ENCODE assay signal across 8 cellular contexts in the genomic region with DNA sequence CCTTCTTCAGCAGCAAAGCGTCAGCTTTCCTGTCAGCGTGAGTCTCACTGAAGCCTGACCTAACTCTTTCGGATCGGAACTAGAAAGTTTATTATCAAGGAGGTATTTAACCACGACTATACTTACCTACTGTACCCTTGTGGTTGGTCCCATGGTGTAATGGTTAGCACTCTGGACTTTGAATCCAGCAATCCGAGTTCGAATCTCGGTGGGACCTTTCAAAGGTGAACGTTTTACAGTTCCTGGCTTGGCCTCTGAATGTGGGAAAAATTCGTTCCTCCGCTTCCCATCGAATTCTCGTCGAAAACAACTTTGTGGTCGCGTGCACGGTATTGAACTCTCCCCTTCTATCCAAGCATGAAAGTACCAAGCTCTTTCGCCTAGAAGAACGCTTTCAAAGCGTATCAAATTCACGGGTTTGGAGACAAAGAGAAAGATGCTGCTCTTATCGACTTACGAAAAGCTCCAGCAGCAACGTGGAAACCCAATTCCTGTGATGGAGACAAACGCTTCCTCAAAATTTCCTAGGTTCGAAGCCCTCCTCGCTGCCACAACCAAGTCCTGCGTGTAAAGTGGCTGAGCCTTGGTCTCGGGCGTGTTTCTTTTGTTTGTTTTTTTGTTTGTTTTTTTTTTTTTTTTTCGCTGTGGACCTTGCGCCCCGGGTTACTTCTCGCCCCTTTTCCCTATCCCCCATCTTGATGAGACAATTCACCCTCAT.
DNase-seq lines count a peak whose midpoint lies in the region; ATAC-seq, FAIRE-seq and TF ChIP-seq lines count a peak whose summit lies in the region.

No MANE protein-coding gene starts in this region.

- FAIRE-seq in kidney (lab: Jason Lieb, UNC): no peak

- H3K4me3 Mint-ChIP-seq in activated naive CD4-positive, alpha-beta T cell treated with anti-CD3 and anti-CD28 coated beads, Interleukin-2, amount 50 U/mL, for 24 hours: peak overlapping the region; percentile 30

- peaks cover 0 to 4% of the 10 kb centered on the region in 2 donors for H3K4me1 ChIP-seq in kidney (ENCODE audit: control insufficient read depth in 1 of 2, insufficient read depth in 1 of 2, low read depth in 1 of 2, low read length in 2 of 2)

- H3K9ac ChIP-seq in kidney (ENCODE audit: low read length in 2 of 2): no peak overlapping the region

- no peak for ATAC-seq in GM18520 (IDR thresholded peaks at IDR 0.05; ENCODE audit: unreplicated experiment)

- intact Hi-C loops in kidney (cut with DNase I): no loop called here

- peaks cover 24% of the 10 kb centered on the region for H3K9me3 Mint-ChIP-seq in activated naive CD4-positive, alpha-beta T cell treated with anti-CD3 and anti-CD28 coated beads, Interleukin-2, amount 50 U/mL, for 24 hours

- H3K27ac ChIP-seq in kidney (ENCODE audit: low read depth in 2 of 2, low read length in 2 of 2): no peak overlapping the region

- peaks cover 69% of the 10 kb centered on the region for H3K27me3 Mint-ChIP-seq in activated naive CD4-positive, alpha-beta T cell treated with anti-CD3 and anti-CD28 coated beads, Interleukin-2, amount 50 U/mL, for 24 hours

- DNase-seq in GF-D8 (lab: John Stamatoyannopoulos, UW): peak; percentile 22
- peak; percentile 60 for DNase-seq in HEK293T (ENCODE audit: extremely low spot score)
- peak; percentile 62 to 80 for DNase-seq in NCI-H446 (lab: John Stamatoyannopoulos, UW)
- DNase-seq in iPS DF 19.7 (ENCODE audit: low read depth, low spot score): peak; percentile 99
- DNase-seq in stimulated activated CD4-positive, alpha-beta T cell treated with anti-CD3 and anti-CD28 coated beads, Interleukin-4, amount 100 ng/mL, for 1 hour: peak; percentile 34
- no peak for DNase-seq in kidney

- no peak for TF ChIP-seq CTCF in kidney (IDR thresholded peaks at IDR 0.05; ENCODE audit: borderline replicate concordance, extremely low read depth, insufficient read depth)

- peaks cover 0 to 3% of the 10 kb centered on the region in 2 donors for H3K9me3 ChIP-seq in kidney (ENCODE audit: control insufficient read depth in 1 of 2, low read length in 2 of 2)

- H3K36me3 Mint-ChIP-seq in activated naive CD4-positive, alpha-beta T cell treated with anti-CD3 and anti-CD28 coated beads, Interleukin-2, amount 50 U/mL, for 24 hours: peaks cover 5% of the 10 kb centered on the region

- POLR2A ChIA-PET in HEK293T (lab: Yijun Ruan, JAX): interaction anchor here (0.8 to 1.4 kb wide), 6 partner anchors 8 to 228 kb away, joined by 3 to 6 read pairs (median 4); no protein-coding TSS in a partner anchor

- H3K27ac Mint-ChIP-seq in activated naive CD4-positive, alpha-beta T cell treated with anti-CD3 and anti-CD28 coated beads, Interleukin-2, amount 50 U/mL, for 24 hours: peak overlapping the region; percentile 0

- CTCF ChIA-PET in HEK293T (lab: Yijun Ruan, JAX): interaction anchor here (0.8 kb wide), 1 partner anchor 68 kb away, joined by 3 read pairs; no protein-coding TSS in a partner anchor

- peaks cover 28% of the 10 kb centered on the region for H3K4me1 Mint-ChIP-seq in activated naive CD4-positive, alpha-beta T cell treated with anti-CD3 and anti-CD28 coated beads, Interleukin-2, amount 50 U/mL, for 24 hours

- no peak overlapping the region for H3K4me3 ChIP-seq in kidney (ENCODE audit: low read length in 2 of 2)

- H3K36me3 ChIP-seq in kidney (ENCODE audit: control insufficient read depth in 1 of 2, insufficient read depth in 2 of 2, low read length in 2 of 2): no peaks in the 10 kb centered on the region

TF ChIP-seq in HEK293T, 16 proteins besides CTCF, POLR2A, EP300 and RAD21:
- TF ChIP-seq L3MBTL2 (conservative IDR thresholded peaks at IDR 0.05) (peak; percentile 78), LEF1 (IDR thresholded peaks at IDR 0.05; ENCODE audit: borderline replicate concordance) (no peak), TARDBP (IDR thresholded peaks at IDR 0.05) (peak; percentile 53; the same call in 1 of the 2 replicates), NFRKB (IDR thresholded peaks at IDR 0.05) (no peak), ZNF384 (IDR thresholded peaks at IDR 0.05) (peak; percentile 50), PKNOX1 (IDR thresholded peaks at IDR 0.05) (peak; percentile 56), FOXA1 (IDR thresholded peaks at IDR 0.05) (no peak), FOXM1 (IDR thresholded peaks at IDR 0.05; ENCODE audit: borderline replicate concordance) (peak; percentile 37; the same call in 1 of the 2 replicates), SP1 (IDR thresholded peaks at IDR 0.05) (no peak), HDGF (IDR thresholded peaks at IDR 0.05; ENCODE audit: borderline replicate concordance) (no peak), SUZ12 (IDR thresholded peaks at IDR 0.05) (no peak), FOXK2 (IDR thresholded peaks at IDR 0.05) (no peak), ELF4 (IDR thresholded peaks at IDR 0.05) (peak; percentile 25; the same call in 1 of the 2 replicates), BHLHE40 (IDR thresholded peaks at IDR 0.05; ENCODE audit: borderline replicate concordance) (peak; percentile 20; the same call in 1 of the 2 replicates), ARNT (IDR thresholded peaks at IDR 0.05) (peak; percentile 72; the same call in 1 of the 2 replicates), CTBP1 (IDR thresholded peaks at IDR 0.05; ENCODE audit: borderline replicate concordance) (peak; percentile 95)
